In genomic region chr9:76605271-76605670, GRCh38 we compare ENCODE assay signal across 1 cellular context.
TF ChIP-seq lines count a peak whose summit lies in the region.

No MANE protein-coding gene starts in this region.

TF ChIP-seq in GM12878, 131 proteins besides CTCF, POLR2A, EP300 and RAD21 (continued from another document):
- TF ChIP-seq IRF5 (IDR thresholded peaks at IDR 0.05; ENCODE audit: borderline replicate concordance), result no peak
- 0 out of 2 replicates have a peak, but pooled peaks have one; percentile 40 for TF ChIP-seq BCL11A (IDR thresholded peaks at IDR 0.05; ENCODE audit: low read depth, low read length)
- TF ChIP-seq HDAC2 (IDR thresholded peaks at IDR 0.05), result no peak
- no peak for TF ChIP-seq HSF1 (IDR thresholded peaks at IDR 0.05; ENCODE audit: low read depth, low read length)
- peak; percentile 67 for TF ChIP-seq MTA2 (IDR thresholded peaks at IDR 0.05; ENCODE audit: low read depth)
- peak; percentile 60; the same call in 1 of the 2 replicates for TF ChIP-seq ATF2 (IDR thresholded peaks at IDR 0.05; ENCODE audit: low read length)
